ENCODE assay signal across 1 cellular context in the genomic region with DNA sequence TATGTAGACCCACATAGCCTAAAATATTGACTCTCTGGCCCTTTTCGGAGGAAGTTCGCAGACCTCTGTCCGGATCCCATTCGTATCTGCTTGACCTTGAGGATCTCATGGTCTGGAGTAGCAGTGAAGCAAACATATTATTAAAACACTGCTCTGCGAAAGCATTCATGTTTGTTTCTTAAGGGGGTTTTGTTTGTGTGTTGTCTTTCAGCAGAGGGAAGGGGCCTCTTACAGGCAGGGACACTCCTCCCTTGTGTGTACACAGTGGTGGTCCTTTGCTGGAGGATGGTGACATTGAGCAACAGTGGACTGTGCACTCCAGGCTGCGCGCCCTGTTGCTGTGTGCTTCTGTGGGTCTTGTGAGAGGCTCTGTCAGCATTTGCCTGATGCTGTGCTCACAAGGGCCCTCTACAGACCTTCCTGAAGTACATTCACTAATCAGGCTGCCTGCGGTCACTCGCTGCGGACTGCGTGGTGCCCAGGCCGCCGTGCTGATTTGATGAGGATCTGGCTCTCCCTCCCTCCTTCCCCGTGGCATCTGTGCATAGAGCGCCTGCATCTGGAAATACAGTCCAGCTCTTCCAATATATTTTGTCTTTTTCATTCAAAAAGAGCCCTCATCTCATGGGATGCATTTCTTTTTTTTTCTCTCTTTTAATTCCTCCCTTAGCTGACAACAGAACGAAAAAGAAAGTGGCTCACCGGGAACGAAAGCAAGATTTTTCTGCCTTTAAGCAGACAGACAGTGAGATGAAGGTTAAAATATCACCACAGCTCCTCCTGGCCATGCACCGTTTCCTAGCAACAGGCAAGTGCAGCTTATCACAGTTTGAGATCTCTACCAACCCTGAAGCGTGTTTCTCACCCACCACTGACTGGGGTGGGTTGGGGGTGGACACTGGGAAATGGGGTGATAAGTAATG.
TF ChIP-seq lines count a peak whose summit lies in the region.

No MANE protein-coding gene starts in this region.

TF ChIP-seq in HepG2, 621 proteins besides CTCF, POLR2A, EP300 and RAD21 (continued from another document and continues in another):
- TF ChIP-seq, protein P1, sequence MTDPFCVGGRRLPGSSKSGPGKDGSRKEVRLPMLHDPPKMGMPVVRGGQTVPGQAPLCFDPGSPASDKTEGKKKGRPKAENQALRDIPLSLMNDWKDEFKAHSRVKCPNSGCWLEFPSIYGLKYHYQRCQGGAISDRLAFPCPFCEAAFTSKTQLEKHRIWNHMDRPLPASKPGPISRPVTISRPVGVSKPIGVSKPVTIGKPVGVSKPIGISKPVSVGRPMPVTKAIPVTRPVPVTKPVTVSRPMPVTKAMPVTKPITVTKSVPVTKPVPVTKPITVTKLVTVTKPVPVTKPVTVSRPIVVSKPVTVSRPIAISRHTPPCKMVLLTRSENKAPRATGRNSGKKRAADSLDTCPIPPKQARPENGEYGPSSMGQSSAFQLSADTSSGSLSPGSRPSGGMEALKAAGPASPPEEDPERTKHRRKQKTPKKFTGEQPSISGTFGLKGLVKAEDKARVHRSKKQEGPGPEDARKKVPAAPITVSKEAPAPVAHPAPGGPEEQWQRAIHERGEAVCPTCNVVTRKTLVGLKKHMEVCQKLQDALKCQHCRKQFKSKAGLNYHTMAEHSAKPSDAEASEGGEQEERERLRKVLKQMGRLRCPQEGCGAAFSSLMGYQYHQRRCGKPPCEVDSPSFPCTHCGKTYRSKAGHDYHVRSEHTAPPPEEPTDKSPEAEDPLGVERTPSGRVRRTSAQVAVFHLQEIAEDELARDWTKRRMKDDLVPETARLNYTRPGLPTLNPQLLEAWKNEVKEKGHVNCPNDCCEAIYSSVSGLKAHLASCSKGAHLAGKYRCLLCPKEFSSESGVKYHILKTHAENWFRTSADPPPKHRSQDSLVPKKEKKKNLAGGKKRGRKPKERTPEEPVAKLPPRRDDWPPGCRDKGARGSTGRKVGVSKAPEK (CRISPR knock-in tag; IDR thresholded peaks at IDR 0.05; ENCODE audit: borderline replicate concordance): peak; percentile 88; the same call in 1 of the 2 replicates
- TF ChIP-seq HNRNPLL (IDR thresholded peaks at IDR 0.05; ENCODE audit: low read depth, low read length, poor library complexity, severe bottlenecking) (peak; percentile 42), ZFP41 (CRISPR knock-in tag; IDR thresholded peaks at IDR 0.05; ENCODE audit: borderline replicate concordance) (no peak), SRF (IDR thresholded peaks at IDR 0.05; ENCODE audit: low read depth, low read length) (no peak), ZNF552 (CRISPR knock-in tag; IDR thresholded peaks at IDR 0.05; ENCODE audit: borderline replicate concordance) (no peak), ZNF724P (CRISPR knock-in tag; IDR thresholded peaks at IDR 0.05; ENCODE audit: borderline replicate concordance) (peak; percentile 77; the same call in 1 of the 2 replicates), MIER3 (CRISPR knock-in tag; IDR thresholded peaks at IDR 0.05; ENCODE audit: borderline replicate concordance) (peak; percentile 97), HNF4G (IDR thresholded peaks at IDR 0.05; ENCODE audit: borderline replicate concordance, low read depth, low read length) (peak; percentile 95), HNF4G (CRISPR knock-in tag; IDR thresholded peaks at IDR 0.05; ENCODE audit: borderline replicate concordance, low read depth) (peak; percentile 97), ZNF792 (CRISPR knock-in tag; IDR thresholded peaks at IDR 0.05) (peak; percentile 91; the same call in 1 of the 2 replicates), POGZ (CRISPR knock-in tag; IDR thresholded peaks at IDR 0.05) (peak; percentile 94), CENPT (CRISPR knock-in tag; IDR thresholded peaks at IDR 0.05; ENCODE audit: low read depth) (no peak), ZBTB7A (CRISPR knock-in tag; IDR thresholded peaks at IDR 0.05) (peak; percentile 98), SMC3 (IDR thresholded peaks at IDR 0.05; ENCODE audit: low read length) (peak; percentile 81), ZNF709 (CRISPR knock-in tag; IDR thresholded peaks at IDR 0.05) (no peak), KAT8 (CRISPR knock-in tag; IDR thresholded peaks at IDR 0.05) (peak; percentile 85), SIX1 (CRISPR knock-in tag; IDR thresholded peaks at IDR 0.05; ENCODE audit: borderline replicate concordance) (peak; percentile 79; the same call in 1 of the 2 replicates), TAF15 (IDR thresholded peaks at IDR 0.05; ENCODE audit: low read depth, low read length, poor library complexity, severe bottlenecking) (no peak), JUN (CRISPR knock-in tag; IDR thresholded peaks at IDR 0.05) (no peak), ZNF530 (CRISPR knock-in tag; IDR thresholded peaks at IDR 0.05; ENCODE audit: low read depth) (no peak), RORA (CRISPR knock-in tag; IDR thresholded peaks at IDR 0.05) (no peak), MBNL3 (CRISPR knock-in tag; conservative IDR thresholded peaks at IDR 0.05) (no peak), ZNF207 (IDR thresholded peaks at IDR 0.05; ENCODE audit: borderline replicate concordance) (no peak), NR1H2 (CRISPR knock-in tag; IDR thresholded peaks at IDR 0.05; ENCODE audit: borderline replicate concordance, low read depth) (no peak), SYNCRIP (IDR thresholded peaks at IDR 0.05; ENCODE audit: insufficient read depth, low read depth, low read length) (no peak), ZBTB42 (CRISPR knock-in tag; IDR thresholded peaks at IDR 0.05) (no peak), PHF5A (CRISPR knock-in tag; IDR thresholded peaks at IDR 0.05; ENCODE audit: low read depth, unreplicated experiment) (peak; percentile 82), ATAD3A (CRISPR knock-in tag; IDR thresholded peaks at IDR 0.05) (no peak), SOX6 (IDR thresholded peaks at IDR 0.05) (no peak), SOX6 (CRISPR knock-in tag; IDR thresholded peaks at IDR 0.05) (peak; percentile 96), ZKSCAN5 (CRISPR knock-in tag; IDR thresholded peaks at IDR 0.05) (no peak), ISL2 (CRISPR knock-in tag; IDR thresholded peaks at IDR 0.05) (peak; percentile 83), ZNF224 (CRISPR knock-in tag; IDR thresholded peaks at IDR 0.05) (peak; percentile 94; the same call in 1 of the 2 replicates), RFXANK (CRISPR knock-in tag; IDR thresholded peaks at IDR 0.05) (peak; percentile 91), ZNF788 (CRISPR knock-in tag; IDR thresholded peaks at IDR 0.05; ENCODE audit: borderline replicate concordance) (peak; percentile 98), NFIC (IDR thresholded peaks at IDR 0.05; ENCODE audit: low read length) (no peak)
- TF ChIP-seq, protein P2, sequence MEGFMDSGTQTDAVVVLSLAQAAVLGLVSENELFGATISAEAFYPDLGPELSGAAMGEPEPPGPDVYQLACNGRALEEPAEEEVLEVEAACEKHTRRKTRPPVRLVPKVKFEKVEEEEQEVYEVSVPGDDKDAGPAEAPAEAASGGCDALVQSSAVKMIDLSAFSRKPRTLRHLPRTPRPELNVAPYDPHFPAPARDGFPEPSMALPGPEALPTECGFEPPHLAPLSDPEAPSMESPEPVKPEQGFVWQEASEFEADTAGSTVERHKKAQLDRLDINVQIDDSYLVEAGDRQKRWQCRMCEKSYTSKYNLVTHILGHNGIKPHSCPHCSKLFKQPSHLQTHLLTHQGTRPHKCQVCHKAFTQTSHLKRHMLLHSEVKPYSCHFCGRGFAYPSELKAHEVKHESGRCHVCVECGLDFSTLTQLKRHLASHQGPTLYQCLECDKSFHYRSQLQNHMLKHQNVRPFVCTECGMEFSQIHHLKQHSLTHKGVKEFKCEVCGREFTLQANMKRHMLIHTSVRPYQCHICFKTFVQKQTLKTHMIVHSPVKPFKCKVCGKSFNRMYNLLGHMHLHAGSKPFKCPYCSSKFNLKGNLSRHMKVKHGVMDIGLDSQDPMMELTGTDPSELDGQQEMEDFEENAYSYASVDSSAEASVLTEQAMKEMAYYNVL (CRISPR knock-in tag; IDR thresholded peaks at IDR 0.05; ENCODE audit: borderline replicate concordance): peak; percentile 90
- TF ChIP-seq, protein P3, sequence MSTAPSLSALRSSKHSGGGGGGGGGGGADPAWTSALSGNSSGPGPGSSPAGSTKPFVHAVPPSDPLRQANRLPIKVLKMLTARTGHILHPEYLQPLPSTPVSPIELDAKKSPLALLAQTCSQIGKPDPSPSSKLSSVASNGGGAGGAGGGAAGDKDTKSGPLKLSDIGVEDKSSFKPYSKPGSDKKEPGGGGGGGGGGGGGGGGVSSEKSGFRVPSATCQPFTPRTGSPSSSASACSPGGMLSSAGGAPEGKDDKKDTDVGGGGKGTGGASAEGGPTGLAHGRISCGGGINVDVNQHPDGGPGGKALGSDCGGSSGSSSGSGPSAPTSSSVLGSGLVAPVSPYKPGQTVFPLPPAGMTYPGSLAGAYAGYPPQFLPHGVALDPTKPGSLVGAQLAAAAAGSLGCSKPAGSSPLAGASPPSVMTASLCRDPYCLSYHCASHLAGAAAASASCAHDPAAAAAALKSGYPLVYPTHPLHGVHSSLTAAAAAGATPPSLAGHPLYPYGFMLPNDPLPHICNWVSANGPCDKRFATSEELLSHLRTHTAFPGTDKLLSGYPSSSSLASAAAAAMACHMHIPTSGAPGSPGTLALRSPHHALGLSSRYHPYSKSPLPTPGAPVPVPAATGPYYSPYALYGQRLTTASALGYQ (CRISPR knock-in tag; IDR thresholded peaks at IDR 0.05): peak; percentile 81; the same call in 1 of the 2 replicates
- TF ChIP-seq, protein P4, sequence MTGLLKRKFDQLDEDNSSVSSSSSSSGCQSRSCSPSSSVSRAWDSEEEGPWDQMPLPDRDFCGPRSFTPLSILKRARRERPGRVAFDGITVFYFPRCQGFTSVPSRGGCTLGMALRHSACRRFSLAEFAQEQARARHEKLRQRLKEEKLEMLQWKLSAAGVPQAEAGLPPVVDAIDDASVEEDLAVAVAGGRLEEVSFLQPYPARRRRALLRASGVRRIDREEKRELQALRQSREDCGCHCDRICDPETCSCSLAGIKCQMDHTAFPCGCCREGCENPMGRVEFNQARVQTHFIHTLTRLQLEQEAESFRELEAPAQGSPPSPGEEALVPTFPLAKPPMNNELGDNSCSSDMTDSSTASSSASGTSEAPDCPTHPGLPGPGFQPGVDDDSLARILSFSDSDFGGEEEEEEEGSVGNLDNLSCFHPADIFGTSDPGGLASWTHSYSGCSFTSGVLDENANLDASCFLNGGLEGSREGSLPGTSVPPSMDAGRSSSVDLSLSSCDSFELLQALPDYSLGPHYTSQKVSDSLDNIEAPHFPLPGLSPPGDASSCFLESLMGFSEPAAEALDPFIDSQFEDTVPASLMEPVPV (CRISPR knock-in tag; IDR thresholded peaks at IDR 0.05): no peak
- TF ChIP-seq, protein P5, sequence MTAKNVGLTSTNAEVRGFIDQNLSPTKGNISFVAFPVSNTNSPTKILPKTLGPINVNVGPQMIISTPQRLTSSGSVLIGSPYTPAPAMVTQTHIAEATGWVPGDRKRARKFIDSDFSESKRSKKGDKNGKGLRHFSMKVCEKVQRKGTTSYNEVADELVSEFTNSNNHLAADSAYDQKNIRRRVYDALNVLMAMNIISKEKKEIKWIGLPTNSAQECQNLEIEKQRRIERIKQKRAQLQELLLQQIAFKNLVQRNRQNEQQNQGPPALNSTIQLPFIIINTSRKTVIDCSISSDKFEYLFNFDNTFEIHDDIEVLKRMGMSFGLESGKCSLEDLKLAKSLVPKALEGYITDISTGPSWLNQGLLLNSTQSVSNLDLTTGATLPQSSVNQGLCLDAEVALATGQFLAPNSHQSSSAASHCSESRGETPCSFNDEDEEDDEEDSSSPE (CRISPR knock-in tag; IDR thresholded peaks at IDR 0.05): peak; percentile 84
- TF ChIP-seq, protein P6, sequence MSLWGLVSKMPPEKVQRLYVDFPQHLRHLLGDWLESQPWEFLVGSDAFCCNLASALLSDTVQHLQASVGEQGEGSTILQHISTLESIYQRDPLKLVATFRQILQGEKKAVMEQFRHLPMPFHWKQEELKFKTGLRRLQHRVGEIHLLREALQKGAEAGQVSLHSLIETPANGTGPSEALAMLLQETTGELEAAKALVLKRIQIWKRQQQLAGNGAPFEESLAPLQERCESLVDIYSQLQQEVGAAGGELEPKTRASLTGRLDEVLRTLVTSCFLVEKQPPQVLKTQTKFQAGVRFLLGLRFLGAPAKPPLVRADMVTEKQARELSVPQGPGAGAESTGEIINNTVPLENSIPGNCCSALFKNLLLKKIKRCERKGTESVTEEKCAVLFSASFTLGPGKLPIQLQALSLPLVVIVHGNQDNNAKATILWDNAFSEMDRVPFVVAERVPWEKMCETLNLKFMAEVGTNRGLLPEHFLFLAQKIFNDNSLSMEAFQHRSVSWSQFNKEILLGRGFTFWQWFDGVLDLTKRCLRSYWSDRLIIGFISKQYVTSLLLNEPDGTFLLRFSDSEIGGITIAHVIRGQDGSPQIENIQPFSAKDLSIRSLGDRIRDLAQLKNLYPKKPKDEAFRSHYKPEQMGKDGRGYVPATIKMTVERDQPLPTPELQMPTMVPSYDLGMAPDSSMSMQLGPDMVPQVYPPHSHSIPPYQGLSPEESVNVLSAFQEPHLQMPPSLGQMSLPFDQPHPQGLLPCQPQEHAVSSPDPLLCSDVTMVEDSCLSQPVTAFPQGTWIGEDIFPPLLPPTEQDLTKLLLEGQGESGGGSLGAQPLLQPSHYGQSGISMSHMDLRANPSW (CRISPR knock-in tag; IDR thresholded peaks at IDR 0.05; ENCODE audit: borderline replicate concordance): 0 out of 2 replicates have a peak, but pooled peaks have one; percentile 63
- TF ChIP-seq, protein P7, sequence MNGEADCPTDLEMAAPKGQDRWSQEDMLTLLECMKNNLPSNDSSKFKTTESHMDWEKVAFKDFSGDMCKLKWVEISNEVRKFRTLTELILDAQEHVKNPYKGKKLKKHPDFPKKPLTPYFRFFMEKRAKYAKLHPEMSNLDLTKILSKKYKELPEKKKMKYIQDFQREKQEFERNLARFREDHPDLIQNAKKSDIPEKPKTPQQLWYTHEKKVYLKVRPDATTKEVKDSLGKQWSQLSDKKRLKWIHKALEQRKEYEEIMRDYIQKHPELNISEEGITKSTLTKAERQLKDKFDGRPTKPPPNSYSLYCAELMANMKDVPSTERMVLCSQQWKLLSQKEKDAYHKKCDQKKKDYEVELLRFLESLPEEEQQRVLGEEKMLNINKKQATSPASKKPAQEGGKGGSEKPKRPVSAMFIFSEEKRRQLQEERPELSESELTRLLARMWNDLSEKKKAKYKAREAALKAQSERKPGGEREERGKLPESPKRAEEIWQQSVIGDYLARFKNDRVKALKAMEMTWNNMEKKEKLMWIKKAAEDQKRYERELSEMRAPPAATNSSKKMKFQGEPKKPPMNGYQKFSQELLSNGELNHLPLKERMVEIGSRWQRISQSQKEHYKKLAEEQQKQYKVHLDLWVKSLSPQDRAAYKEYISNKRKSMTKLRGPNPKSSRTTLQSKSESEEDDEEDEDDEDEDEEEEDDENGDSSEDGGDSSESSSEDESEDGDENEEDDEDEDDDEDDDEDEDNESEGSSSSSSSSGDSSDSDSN (CRISPR knock-in tag; IDR thresholded peaks at IDR 0.05): peak; percentile 54; the same call in 1 of the 2 replicates
- TF ChIP-seq, protein P8, sequence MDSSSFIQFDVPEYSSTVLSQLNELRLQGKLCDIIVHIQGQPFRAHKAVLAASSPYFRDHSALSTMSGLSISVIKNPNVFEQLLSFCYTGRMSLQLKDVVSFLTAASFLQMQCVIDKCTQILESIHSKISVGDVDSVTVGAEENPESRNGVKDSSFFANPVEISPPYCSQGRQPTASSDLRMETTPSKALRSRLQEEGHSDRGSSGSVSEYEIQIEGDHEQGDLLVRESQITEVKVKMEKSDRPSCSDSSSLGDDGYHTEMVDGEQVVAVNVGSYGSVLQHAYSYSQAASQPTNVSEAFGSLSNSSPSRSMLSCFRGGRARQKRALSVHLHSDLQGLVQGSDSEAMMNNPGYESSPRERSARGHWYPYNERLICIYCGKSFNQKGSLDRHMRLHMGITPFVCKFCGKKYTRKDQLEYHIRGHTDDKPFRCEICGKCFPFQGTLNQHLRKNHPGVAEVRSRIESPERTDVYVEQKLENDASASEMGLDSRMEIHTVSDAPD (CRISPR knock-in tag; IDR thresholded peaks at IDR 0.05): no peak
